ENCODE assay signal across 12 cellular contexts in genomic region chr18:8750954-8751415, GRCh38. TPM values are rescaled to one million over a fixed set of nuclear protein-coding genes. Genes with fewer than 3 reads are reported as not detected.
DNase-seq lines count a peak whose midpoint lies in the region; ATAC-seq and TF ChIP-seq lines count a peak whose summit lies in the region.
"Had no signal": no experiment of that assay in that cellular context is flagged by ENCODE, and none has a peak within 500 bp of the region (broad histone marks: within the 10 kb centered on the region; RNA-seq: fewer than 3 reads in every experiment).

No MANE protein-coding gene starts in this region.

- H3K4me1 ChIP-seq in right atrium auricular region (no peaks in the 10 kb centered on the region), left ventricle myocardium inferior (no peaks in the 10 kb centered on the region), mesenchymal stem cell (ENCODE audit: control insufficient read depth, insufficient read depth, low read depth, low read length) (peaks cover 54% of the 10 kb centered on the region)
- H3K4me1 ChIP-seq: HAP-1 had no signal

- WGBS in mesenchymal stem cell: 8% methylated on average over 8 of the region's 8 CpGs

- no peaks in the 10 kb centered on the region for H3K79me1 ChIP-seq in mesenchymal stem cell (replicated peaks; ENCODE audit: low read length, poor library complexity, severe bottlenecking)

- peak overlapping the region; percentile 60 for H2AK5ac ChIP-seq in mesenchymal stem cell (ENCODE audit: low read length, severe bottlenecking)

- H3K36me3 Mint-ChIP-seq in nephron progenitor cell (ENCODE audit: low read depth): peaks cover 5% of the 10 kb centered on the region

- peak overlapping the region; percentile 41 for H4K8ac ChIP-seq in mesenchymal stem cell (ENCODE audit: low read length)

- H3K4ac ChIP-seq in mesenchymal stem cell (ENCODE audit: low read depth in 1 of 2, low read length in 2 of 2): peak overlapping the region in 1 of 2 experiments; percentile 51

- no peak for ATAC-seq in GM18519 (IDR thresholded peaks at IDR 0.05; ENCODE audit: low FRiP score, unreplicated experiment)
- ATAC-seq: stimulated activated naive B cell treated with anti-CD40 and anti-IgM and Interleukin-4, amounts not matched to agents 10 μg/mL and 1 μg/mL and 100 μg/mL, for 72 hours had no signal

- H2BK5ac ChIP-seq in mesenchymal stem cell (ENCODE audit: low read depth, low read length, poor library complexity, severe bottlenecking): peak overlapping the region; percentile 0

- no peaks in the 10 kb centered on the region for H3K27me3 ChIP-seq in right atrium auricular region
- no peaks in the 10 kb centered on the region for H3K27me3 ChIP-seq in left ventricle myocardium inferior (ENCODE audit: low read depth)
- no peaks in the 10 kb centered on the region for H3K27me3 ChIP-seq in mesenchymal stem cell (ENCODE audit: control insufficient read depth in 1 of 2, insufficient read depth in 1 of 2, low read length in 2 of 2)

- peaks cover 11% of the 10 kb centered on the region for H3K4me1 Mint-ChIP-seq in nephron progenitor cell

- H3K36me3 ChIP-seq in right atrium auricular region (no peaks in the 10 kb centered on the region), left ventricle myocardium inferior (no peaks in the 10 kb centered on the region), mesenchymal stem cell (ENCODE audit: control insufficient read depth in 1 of 2, insufficient read depth in 2 of 2, low read depth in 1 of 2, low read length in 2 of 2) (peaks cover 48 to 85% of the 10 kb centered on the region in 2 experiments)
- H3K36me3 ChIP-seq: HAP-1 had no signal

- H2BK120ac ChIP-seq in mesenchymal stem cell (ENCODE audit: low read depth, low read length): peak overlapping the region; percentile 80

- H3K18ac ChIP-seq in mesenchymal stem cell (ENCODE audit: low read depth in 1 of 2, low read length in 2 of 2): peak overlapping the region; percentile 81 to 90

- H3K4me3 ChIP-seq in right atrium auricular region (no peak overlapping the region), left ventricle myocardium inferior (no peak overlapping the region), mesenchymal stem cell (ENCODE audit: insufficient read depth in 1 of 2, low read depth in 1 of 2, low read length in 2 of 2) (peak overlapping the region in 1 of 2 experiments; percentile 16)
- H3K4me3 ChIP-seq: HAP-1 had no signal

- peak overlapping the region in 1 of 2 experiments; percentile 87 for H2BK12ac ChIP-seq in mesenchymal stem cell (ENCODE audit: low read length in 2 of 2)

- no peak for TF ChIP-seq CTCF in right atrium auricular region (IDR thresholded peaks at IDR 0.05)
- TF ChIP-seq CTCF in left ventricle myocardium inferior (IDR thresholded peaks at IDR 0.05; ENCODE audit: borderline replicate concordance): no peak
- no peak for TF ChIP-seq CTCF in nephron progenitor cell (IDR thresholded peaks at IDR 0.05)
- no peak for TF ChIP-seq CTCF in GM20000 (IDR thresholded peaks at IDR 0.05; ENCODE audit: extremely low read depth, missing control alignments)

- H4K91ac ChIP-seq in mesenchymal stem cell (ENCODE audit: low read length): peak overlapping the region; percentile 44

- no peak overlapping the region for H3K4me2 ChIP-seq in mesenchymal stem cell (ENCODE audit: low read length, poor library complexity, severe bottlenecking)

- H3K9me3 Mint-ChIP-seq in nephron progenitor cell: no peaks in the 10 kb centered on the region
- H3K9me3 Mint-ChIP-seq: stimulated activated naive B cell treated with anti-CD40 and anti-IgM and Interleukin-4, amounts not matched to agents 10 μg/mL and 1 μg/mL and 100 μg/mL, for 72 hours had no signal

- H2AFZ ChIP-seq in mesenchymal stem cell (ENCODE audit: low read depth, low read length): no peak overlapping the region

- H3K4me3 Mint-ChIP-seq in nephron progenitor cell: no peak overlapping the region
- H3K4me3 Mint-ChIP-seq: brain; stimulated activated naive B cell treated with anti-CD40 and anti-IgM and Interleukin-4, amounts not matched to agents 10 μg/mL and 1 μg/mL and 100 μg/mL, for 72 hours had no signal

- DNase-seq in right atrium auricular region (ENCODE audit: low spot score): peak; percentile 52
- no peak for DNase-seq in left ventricle myocardium inferior
- DNase-seq in dermis blood vessel endothelial cell: peak; percentile 74
- DNase-seq in mesenchymal stem cell: peak; percentile 95
- no peak for DNase-seq in nephron progenitor cell
- DNase-seq in GM20000 (ENCODE audit: low spot score): no peak
- no peak for DNase-seq in activated effector memory CD4-positive, alpha-beta T cell treated with anti-CD3 and anti-CD28 coated beads, Interleukin-2, amount 50 U/mL, for 16 hours
- DNase-seq: GF-D8; stimulated activated naive B cell treated with anti-CD40 and anti-IgM and Interleukin-4, amounts not matched to agents 10 μg/mL and 1 μg/mL and 100 μg/mL, for 72 hours had no signal

- H2BK15ac ChIP-seq in mesenchymal stem cell (ENCODE audit: low read depth, poor library complexity, severe bottlenecking): no peak overlapping the region

- intact Hi-C loops in left ventricle myocardium inferior (cut with micrococcal nuclease): no loop called here

- H3K27me3 Mint-ChIP-seq in nephron progenitor cell (ENCODE audit: low read depth, poor library complexity): peaks cover 4% of the 10 kb centered on the region
- H3K27me3 Mint-ChIP-seq: brain; stimulated activated naive B cell treated with anti-CD40 and anti-IgM and Interleukin-4, amounts not matched to agents 10 μg/mL and 1 μg/mL and 100 μg/mL, for 72 hours had no signal

- no peaks in the 10 kb centered on the region for H3K9me3 ChIP-seq in right atrium auricular region
- peaks cover 4% of the 10 kb centered on the region for H3K9me3 ChIP-seq in left ventricle myocardium inferior (replicated peaks)
- H3K9me3 ChIP-seq in mesenchymal stem cell (ENCODE audit: control insufficient read depth, low read length): no peaks in the 10 kb centered on the region
- H3K9me3 ChIP-seq: HAP-1 had no signal

- no peak overlapping the region for H3K14ac ChIP-seq in mesenchymal stem cell (ENCODE audit: low read length in 2 of 2)

- no peak overlapping the region for H3K23ac ChIP-seq in mesenchymal stem cell (ENCODE audit: low read length in 2 of 2)

- peak overlapping the region; percentile 64 for H3K9ac ChIP-seq in mesenchymal stem cell (ENCODE audit: low read length)

- H3K27ac ChIP-seq in right atrium auricular region (no peak overlapping the region), left ventricle myocardium inferior (replicated peaks) (no peak overlapping the region), mesenchymal stem cell (ENCODE audit: low read length, poor library complexity, severe bottlenecking) (peak overlapping the region; percentile 92)

- no peak overlapping the region for H3K27ac Mint-ChIP-seq in nephron progenitor cell
- H3K27ac Mint-ChIP-seq: stimulated activated naive B cell treated with anti-CD40 and anti-IgM and Interleukin-4, amounts not matched to agents 10 μg/mL and 1 μg/mL and 100 μg/mL, for 72 hours had no signal

RNA-seq across cellular contexts. Expression of gene MTCL1, which starts 45.6 kb away (rescaled TPM):
- total RNA-seq in right atrium auricular region: 1 to 10 TPM; 5.4 to 7.2 TPM
- total RNA-seq in left ventricle myocardium inferior: 9.1 TPM
- total RNA-seq in dermis blood vessel endothelial cell: 11.7 and 16.7 TPM in 2 replicates
- polyA plus RNA-seq in mesenchymal stem cell (2013, experiment 1 of 2): 15.4 TPM
- 15.4 TPM for polyA plus RNA-seq in mesenchymal stem cell (2013, experiment 2 of 2)

Comparison
In these comparisons a context has a peak if more than half of its experiments do, and no peak if none do; other contexts are left out.
1. DNase-seq: peak in right atrium auricular region (single experiment), dermis blood vessel endothelial cell (single experiment) and mesenchymal stem cell (single experiment); none in left ventricle myocardium inferior (single experiment), nephron progenitor cell (single experiment), GM20000 (single experiment) and activated effector memory CD4-positive, alpha-beta T cell treated with anti-CD3 and anti-CD28 coated beads, Interleukin-2, amount 50 U/mL, for 16 hours (single experiment).